Comparison of ENCODE assay signal across 1 cellular context in genomic region chr13:42574435-42575311, GRCh38.
TF ChIP-seq lines count a peak whose summit lies in the region.

No MANE protein-coding gene starts in this region.

TF ChIP-seq in H1, 55 proteins besides CTCF, POLR2A, EP300 and RAD21:
- TF ChIP-seq ASH2L (IDR thresholded peaks at IDR 0.05; ENCODE audit: low read length) (peak; percentile 97), SAP30 (IDR thresholded peaks at IDR 0.05; ENCODE audit: insufficient read depth, insufficient replicate concordance, low read length) (no peak), EGR1 (IDR thresholded peaks at IDR 0.05; ENCODE audit: borderline replicate concordance, low read depth, low read length) (peak; percentile 95), PHF8 (conservative IDR thresholded peaks at IDR 0.05; ENCODE audit: low read depth, low read length) (peak; percentile 23; the same call in 1 of the 2 replicates), RBBP5 (IDR thresholded peaks at IDR 0.05; ENCODE audit: borderline replicate concordance, low read depth, low read length) (peak; percentile 94), E2F6 (IDR thresholded peaks at IDR 0.05) (peak; percentile 82), SUZ12 (IDR thresholded peaks at IDR 0.05; ENCODE audit: low read length) (peak; percentile 40; the same call in 1 of the 2 replicates), EZH2 (IDR thresholded peaks at IDR 0.05; ENCODE audit: low read depth, low read length, severe bottlenecking) (peak; percentile 31), KDM4A (IDR thresholded peaks at IDR 0.05; ENCODE audit: low read depth, low read length, severe bottlenecking) (peak; percentile 81), MAX (IDR thresholded peaks at IDR 0.05) (peak; percentile 88), RNF2 (IDR thresholded peaks at IDR 0.05; ENCODE audit: borderline replicate concordance, low read depth, low read length, missing control alignments, poor library complexity, severe bottlenecking) (no peak)
TF ChIP-seq in H1: peak in this region for 9.
